In genomic region chr2:4763009-4763408, GRCh38 we compare ENCODE assay signal across 8 cellular contexts.
DNase-seq lines count a peak whose midpoint lies in the region; ATAC-seq and TF ChIP-seq lines count a peak whose summit lies in the region.

No MANE protein-coding gene starts in this region.

- TF ChIP-seq CTCF in Caco-2 (IDR thresholded peaks at IDR 0.05; ENCODE audit: insufficient read depth in 1 of 2, low read depth in 1 of 2, low read length in 1 of 2, severe bottlenecking in 1 of 2, unreplicated experiment in 1 of 2) (peak; percentile 5 to 39), RWPE2 (IDR thresholded peaks at IDR 0.05; ENCODE audit: poor library complexity, severe bottlenecking) (peak; percentile 34)

- H3K27ac Mint-ChIP-seq in Caco-2 (ENCODE audit: unreplicated experiment): no peak overlapping the region

- no peaks in the 10 kb centered on the region for H3K36me3 Mint-ChIP-seq in Caco-2 (ENCODE audit: insufficient read depth, unreplicated experiment)

- H3K4me3 Mint-ChIP-seq in Caco-2 (ENCODE audit: unreplicated experiment): no peak overlapping the region

- H3K4me1 Mint-ChIP-seq in Caco-2 (ENCODE audit: low read depth, unreplicated experiment): no peaks in the 10 kb centered on the region

- H3K4me1 ChIP-seq in Caco-2: no peaks in the 10 kb centered on the region
- no peaks in the 10 kb centered on the region for H3K4me1 ChIP-seq in RWPE2 (ENCODE audit: insufficient read depth, poor library complexity, severe bottlenecking)

- H3K36me3 ChIP-seq in Caco-2 (ENCODE audit: control insufficient read depth, insufficient read depth, low read length) (no peaks in the 10 kb centered on the region), RWPE2 (ENCODE audit: low read depth) (no peaks in the 10 kb centered on the region)

- H3K27me3 Mint-ChIP-seq in Caco-2 (ENCODE audit: insufficient read depth, unreplicated experiment): no peaks in the 10 kb centered on the region

- BruUV-seq in Caco-2 (replicated peaks; lab: Mats Ljungman, UMichigan): no TSS peak

- H3K27me3 ChIP-seq in Caco-2 (replicated peaks; ENCODE audit: control insufficient read depth, insufficient read depth, low read length): no peaks in the 10 kb centered on the region
- H3K27me3 ChIP-seq in RWPE2 (ENCODE audit: insufficient read depth, poor library complexity, severe bottlenecking): no peaks in the 10 kb centered on the region

- H3K9me3 Mint-ChIP-seq in Caco-2 (ENCODE audit: unreplicated experiment): peaks cover 17% of the 10 kb centered on the region

- no peak overlapping the region for H3K4me3 ChIP-seq in Caco-2 (ENCODE audit: low read depth, low read length)
- H3K4me3 ChIP-seq in RWPE2 (ENCODE audit: severe bottlenecking): no peak overlapping the region

- intact Hi-C loops in Caco-2 (cut with micrococcal nuclease; ENCODE audit: unreplicated experiment): loop anchor here (5.0 kb wide), 1 partner anchor 411 kb away; no protein-coding TSS in a partner anchor

- DNase-seq in Caco-2 (peak in 1 of 2 experiments; percentile 18), MV-4-11 (lab: John Stamatoyannopoulos, UW) (peak; percentile 7), RWPE2 (ENCODE audit: low spot score) (no peak), islet precursor cell (peak; percentile 70), H4 (ENCODE audit: low spot score) (no peak)
- no peak for DNase-seq in activated CD4-positive, alpha-beta T cell treated with anti-CD3 and anti-CD28 coated beads for 1 hour

- no peak overlapping the region for H3K27ac ChIP-seq in RWPE2 (ENCODE audit: poor library complexity, severe bottlenecking)

- CTCF ChIA-PET in Caco-2 (lab: Charles Lee): interaction anchor here (0.6 kb wide), 1 partner anchor 804 kb away, joined by 3 read pairs; no protein-coding TSS in a partner anchor

- ATAC-seq in RWPE2 (ENCODE audit: low read depth): no peak
- no peak for ATAC-seq in HG02798 (IDR thresholded peaks at IDR 0.05; ENCODE audit: poor library complexity, unreplicated experiment)
- ATAC-seq in HG03159 (IDR thresholded peaks at IDR 0.05; ENCODE audit: unreplicated experiment): no peak

- no peaks in the 10 kb centered on the region for H3K9me3 ChIP-seq in Caco-2
- peaks cover 2% of the 10 kb centered on the region for H3K9me3 ChIP-seq in RWPE2 (ENCODE audit: severe bottlenecking)

- POLR2A ChIA-PET in Caco-2 (lab: Charles Lee): no interaction called here

Comparison
In these comparisons a context has a peak if more than half of its experiments do, and no peak if none do; other contexts are left out.
1. DNase-seq: peak in MV-4-11 (single experiment) and islet precursor cell (single experiment); none in RWPE2 (single experiment), activated CD4-positive, alpha-beta T cell treated with anti-CD3 and anti-CD28 coated beads for 1 hour (single experiment) and H4 (single experiment).